In genomic region chr11:66438504-66439466, GRCh38 we compare ENCODE assay signal across 8 cellular contexts. TPM values are rescaled to one million over a fixed set of nuclear protein-coding genes. Genes with fewer than 3 reads are reported as not detected.
DNase-seq lines count a peak whose midpoint lies in the region; ATAC-seq lines count a peak whose summit lies in the region.

Gene MRPL11 (minus strand): TSS chr11:66438848. CDS start chr11:66438754, 94 bp downstream.

- no CpG with 5 or more reads among the region's 45 CpGs for WGBS in mesendoderm (ENCODE audit: extremely low coverage, insufficient coverage, low lambda C conversion rate)

- H3K4me1 ChIP-seq in endocrine pancreas (ENCODE audit: control insufficient read depth, insufficient read depth, low read length) (no peaks in the 10 kb centered on the region), mesendoderm (ENCODE audit: control insufficient read depth, low read depth, low read length) (no peaks in the 10 kb centered on the region)

- peak; percentile 89 for DNase-seq in COLO829 (ENCODE audit: low spot score)
- peak; percentile 99 for DNase-seq in HT-29 (ENCODE audit: low spot score)
- DNase-seq in NOMO-1 (lab: John Stamatoyannopoulos, UW; ENCODE audit: unreplicated experiment in 2 of 2): peak; percentile 92 to 94
- peak; percentile 76 to 79 for DNase-seq in activated CD8-positive, alpha-beta memory T cell treated with anti-CD3 and anti-CD28 coated beads for 4 hours (ENCODE audit: low read depth in 2 of 2)
- DNase-seq in mesendoderm: peak; percentile 97
- DNase-seq in stimulated activated CD8-positive, alpha-beta memory T cell treated with anti-CD3 and anti-CD28 coated beads, Interleukin-15, amount 100 ng/mL, for 24 hours (ENCODE audit: low read depth): peak; percentile 53

- no peak within 1 kb of the TSS for H2BK120ac ChIP-seq in mesendoderm (ENCODE audit: low read depth, low read length)

- H3K27me3 ChIP-seq in endocrine pancreas (ENCODE audit: control insufficient read depth, insufficient read depth, low read length) (no peaks in the 10 kb centered on the region), mesendoderm (ENCODE audit: insufficient read depth, low read length, poor library complexity) (no peaks in the 10 kb centered on the region)

- peaks cover 4% of the 10 kb centered on the region for H3K79me1 ChIP-seq in mesendoderm (ENCODE audit: low read length)

- H3K4me2 ChIP-seq in mesendoderm (ENCODE audit: low read length): peak within 1 kb of the TSS; percentile 47

- H3K79me2 ChIP-seq in mesendoderm (ENCODE audit: control insufficient read depth, insufficient read depth, low read length): peaks cover 6% of the 10 kb centered on the region

- H2AK5ac ChIP-seq in mesendoderm (ENCODE audit: low read length): peak within 1 kb of the TSS; percentile 5

- no peak within 1 kb of the TSS for H3K27ac ChIP-seq in mesendoderm (ENCODE audit: low read depth, low read length)

- no peak within 1 kb of the TSS for H3K18ac ChIP-seq in mesendoderm (ENCODE audit: low read length)

- peak within 1 kb of the TSS; percentile 52 for H3K9ac ChIP-seq in endocrine pancreas (ENCODE audit: control insufficient read depth, insufficient read depth, low read length)
- peak within 1 kb of the TSS; percentile 69 for H3K9ac ChIP-seq in mesendoderm (ENCODE audit: low read length)

- peak; percentile 52 for ATAC-seq in GM19468 (IDR thresholded peaks at IDR 0.05; ENCODE audit: extremely low read depth, unreplicated experiment)

- H3K36me3 ChIP-seq in endocrine pancreas (ENCODE audit: control insufficient read depth, insufficient read depth, low read length) (no peaks in the 10 kb centered on the region), mesendoderm (ENCODE audit: control insufficient read depth, insufficient read depth, low read length) (peaks cover 9% of the 10 kb centered on the region)

- H3K56ac ChIP-seq in mesendoderm (ENCODE audit: low read length): peak within 1 kb of the TSS; percentile 91

- H2BK15ac ChIP-seq in mesendoderm (replicated peaks; ENCODE audit: low read depth): no peak within 1 kb of the TSS

- H3K9me3 ChIP-seq in endocrine pancreas (ENCODE audit: control insufficient read depth, low read length): no peaks in the 10 kb centered on the region

- peak within 1 kb of the TSS; percentile 64 for H3K4ac ChIP-seq in mesendoderm (ENCODE audit: low read depth, low read length)

- H2BK5ac ChIP-seq in mesendoderm (ENCODE audit: low read length): peak within 1 kb of the TSS; percentile 21

- H4K8ac ChIP-seq in mesendoderm (ENCODE audit: low read depth, low read length): no peak within 1 kb of the TSS

- no peak within 1 kb of the TSS for H4K5ac ChIP-seq in mesendoderm (ENCODE audit: low read length)

- H3K4me3 ChIP-seq in endocrine pancreas (ENCODE audit: control insufficient read depth, insufficient read depth, low read length) (peak within 1 kb of the TSS; percentile 58), mesendoderm (ENCODE audit: low read length) (peak within 1 kb of the TSS; percentile 98)

- H3K23ac ChIP-seq in mesendoderm (ENCODE audit: low read length): no peak within 1 kb of the TSS

RNA-seq across cellular contexts. Expression of gene MRPL11, which starts in this region (rescaled TPM):
- total RNA-seq in HT-29 (2014; rRNA removed; shearing (Covaris generic)): 122 and 128 TPM in 2 replicates
- polyA plus RNA-seq in mesendoderm (2013, experiment 1 of 2): 214 TPM
- 214 TPM for polyA plus RNA-seq in mesendoderm (2013, experiment 2 of 2)
